In genomic region chr3:184078851-184079250, GRCh38 we compare ENCODE assay signal across 20 cellular contexts. TPM values are rescaled to one million over a fixed set of nuclear protein-coding genes. Genes with fewer than 3 reads are reported as not detected.
"Had no signal": no experiment of that assay in that cellular context is flagged by ENCODE, and none has a peak within 500 bp of the region (broad histone marks: within the 10 kb centered on the region; RNA-seq: fewer than 3 reads in every experiment).

No MANE protein-coding gene starts in this region.

- H3K27ac ChIP-seq: hepatocyte, prostate gland, suprapubic skin had no signal

- H3K9me3 ChIP-seq: prostate gland, suprapubic skin had no signal

- ATAC-seq: esophagus mucosa, left ventricle myocardium superior, right cardiac atrium, T-helper 17 cell had no signal

- DNase-seq: activated CD4-positive, alpha-beta memory T cell treated with anti-CD3 and anti-CD28 coated beads, Interleukin-2, amount 10 ng/mL, durations not matched to agents 7 days and 5 days; activated CD4-positive, alpha-beta T cell treated with anti-CD3 and anti-CD28 coated beads for 4 hours; activated naive CD4-positive, alpha-beta T cell treated with anti-CD3 and anti-CD28 coated beads, Interleukin-2, amount 10 ng/mL, durations not matched to agents 7 days and 5 days; activated T-cell treated with anti-CD3 and anti-CD28 coated beads, Interleukin-2, amount 50 U/mL, for 24 hours; left ventricle myocardium superior; nephron progenitor cell; right cardiac atrium; small intestine; stimulated activated CD4-positive, alpha-beta T cell treated with anti-CD3 and anti-CD28 coated beads, Interleukin-4, amount 100 ng/mL, for 24 hours; stimulated activated naive CD4-positive, alpha-beta T cell treated with Interleukin-2 at 50 U/mL for 16 hours; T-helper 17 cell had no signal

- H3K4me3 ChIP-seq: hepatocyte, prostate gland, suprapubic skin had no signal

- H3K4me1 ChIP-seq: prostate gland, suprapubic skin had no signal

- H3K4me2 ChIP-seq: hepatocyte had no signal

- H3K27me3 ChIP-seq: hepatocyte, suprapubic skin had no signal

- H3K36me3 ChIP-seq: prostate gland, suprapubic skin had no signal

- H2AFZ ChIP-seq: hepatocyte had no signal

RNA-seq across cellular contexts. Expression of gene HTR3E, which starts 18.0 kb away (rescaled TPM):
- total RNA-seq: activated CD4-positive, alpha-beta memory T cell treated with anti-CD3 and anti-CD28 coated beads, Interleukin-2, amount 10 ng/mL, durations not matched to agents 7 days and 5 days; cardiac septum; esophagus mucosa; hepatocyte; left ventricle myocardium superior; mesenteric fat pad; omental fat pad; prostate gland; right cardiac atrium; T-helper 17 cell had no signal
- polyA plus RNA-seq: adipose tissue, hepatocyte, keratinocyte, right cardiac atrium had no signal

RNA-seq across cellular contexts. Expression of gene HTR3C, which starts 26.0 kb away (rescaled TPM):
- total RNA-seq: activated CD4-positive, alpha-beta memory T cell treated with anti-CD3 and anti-CD28 coated beads, Interleukin-2, amount 10 ng/mL, durations not matched to agents 7 days and 5 days; cardiac septum; esophagus mucosa; hepatocyte; left ventricle myocardium superior; mesenteric fat pad; right cardiac atrium; suprapubic skin; T-helper 17 cell had no signal
- polyA plus RNA-seq: adipose tissue, hepatocyte, keratinocyte, right cardiac atrium had no signal

RNA-seq across cellular contexts. Expression of gene HTR3D, which starts 47.3 kb away (rescaled TPM):
- total RNA-seq: activated CD4-positive, alpha-beta memory T cell treated with anti-CD3 and anti-CD28 coated beads, Interleukin-2, amount 10 ng/mL, durations not matched to agents 7 days and 5 days; cardiac septum; esophagus mucosa; hepatocyte; left ventricle myocardium superior; mesenteric fat pad; omental fat pad; prostate gland; right cardiac atrium; suprapubic skin; T-helper 17 cell had no signal
- polyA plus RNA-seq: adipose tissue, hepatocyte, keratinocyte, right cardiac atrium, small intestine had no signal
